In genomic region chr22:50399751-50400331, GRCh38 we compare ENCODE assay signal across 8 cellular contexts.
DNase-seq lines count a peak whose midpoint lies in the region; ATAC-seq and TF ChIP-seq lines count a peak whose summit lies in the region.

No MANE protein-coding gene starts in this region.

- H3K36me3 ChIP-seq in OCI-LY3 (replicated peaks; ENCODE audit: low read depth, low read length), result no peaks in the 10 kb centered on the region

- DNase-seq in activated naive CD4-positive, alpha-beta T cell treated with Interleukin-2 at 50 U/mL for 16 hours, result peak; percentile 6
- no peak for DNase-seq in activated naive CD4-positive, alpha-beta T cell treated with anti-CD3 and anti-CD28 coated beads, Interleukin-2, amount 50 U/mL, for 16 hours
- DNase-seq in astrocyte of the cerebellum (ENCODE audit: low read depth) (no peak), iPS DF 4.7 (ENCODE audit: extremely low read depth, low spot score) (peak; percentile 11)
- DNase-seq in stimulated activated CD8-positive, alpha-beta memory T cell treated with anti-CD3 and anti-CD28 coated beads, Interleukin-4, amount 100 ng/mL, for 24 hours (ENCODE audit: low read depth), result peak; percentile 8

- H3K4me3 ChIP-seq in OCI-LY3 (ENCODE audit: low read length) (no peak overlapping the region), astrocyte of the cerebellum (ENCODE audit: low read depth, low read length) (no peak overlapping the region)

- in situ Hi-C loops in astrocyte of the cerebellum (cut with HindIII; ENCODE audit: low sequenced_read_pairs), result no loop called here

- ATAC-seq in GM19023 (IDR thresholded peaks at IDR 0.05; ENCODE audit: unreplicated experiment) (no peak), GM18868 (IDR thresholded peaks at IDR 0.05; ENCODE audit: unreplicated experiment) (no peak)

- no peak overlapping the region for H3K27ac ChIP-seq in OCI-LY3 (ENCODE audit: low read length)

- H3K9ac ChIP-seq in OCI-LY3 (ENCODE audit: low read length), result no peak overlapping the region

- no peaks in the 10 kb centered on the region for H4K20me1 ChIP-seq in OCI-LY3 (ENCODE audit: insufficient read depth, low read length)

- no peak overlapping the region for H2AFZ ChIP-seq in OCI-LY3 (ENCODE audit: low read depth, low read length)

- no peaks in the 10 kb centered on the region for H3K4me1 ChIP-seq in OCI-LY3 (ENCODE audit: low read length)

- no peak overlapping the region for H3K4me2 ChIP-seq in OCI-LY3 (ENCODE audit: low read length)

- no peaks in the 10 kb centered on the region for H3K79me2 ChIP-seq in OCI-LY3 (ENCODE audit: low read length)

- H3K27me3 ChIP-seq in OCI-LY3 (ENCODE audit: low read depth, low read length), result no peaks in the 10 kb centered on the region

- TF ChIP-seq CTCF in OCI-LY3 (IDR thresholded peaks at IDR 0.05; ENCODE audit: low read depth, low read length), result peak; percentile 42
- TF ChIP-seq CTCF in astrocyte of the cerebellum (IDR thresholded peaks at IDR 0.05; ENCODE audit: low read depth, low read length, missing control alignments), result peak; percentile 41

- H3K9me3 ChIP-seq in OCI-LY3 (ENCODE audit: insufficient read depth, low read length), result no peaks in the 10 kb centered on the region

Comparison
In these comparisons a context has a peak if more than half of its experiments do, and no peak if none do; other contexts are left out.
1. DNase-seq: peak in activated naive CD4-positive, alpha-beta T cell treated with Interleukin-2 at 50 U/mL for 16 hours (single experiment), iPS DF 4.7 (single experiment) and stimulated activated CD8-positive, alpha-beta memory T cell treated with anti-CD3 and anti-CD28 coated beads, Interleukin-4, amount 100 ng/mL, for 24 hours (single experiment); none in activated naive CD4-positive, alpha-beta T cell treated with anti-CD3 and anti-CD28 coated beads, Interleukin-2, amount 50 U/mL, for 16 hours (single experiment) and astrocyte of the cerebellum (single experiment).